1 cellular context compared by ENCODE assay signal in the genomic region with DNA sequence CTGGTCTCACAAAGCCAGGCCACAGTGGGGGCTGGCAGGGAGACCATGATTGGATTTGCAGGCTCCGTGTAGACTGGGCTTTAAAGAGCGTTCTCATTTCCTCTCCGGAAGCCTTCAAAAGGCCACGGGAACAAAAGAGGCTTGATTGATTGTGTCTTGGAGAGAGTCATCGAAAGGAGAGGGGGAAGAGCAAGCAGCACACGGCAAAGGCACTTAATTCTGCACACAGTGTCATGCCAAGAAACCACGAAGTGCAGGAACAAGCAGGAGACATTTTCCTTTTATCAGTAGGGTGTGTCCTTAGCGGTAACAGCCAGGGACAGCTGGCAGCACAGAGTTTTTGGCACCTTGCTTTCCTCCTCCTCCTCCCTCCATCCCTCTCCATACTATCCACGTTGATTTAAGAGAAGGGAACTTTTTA.
TF ChIP-seq lines count a peak whose summit lies in the region.

No MANE protein-coding gene starts in this region.

TF ChIP-seq in WTC11, 78 proteins besides CTCF, POLR2A, EP300 and RAD21 (continued from another document):
- no peak for TF ChIP-seq ZNF532 (CRISPR knock-in tag; IDR thresholded peaks at IDR 0.05; ENCODE audit: borderline replicate concordance)
- no peak for TF ChIP-seq ZSCAN18 (CRISPR knock-in tag; IDR thresholded peaks at IDR 0.05)
- TF ChIP-seq ZNF281 (CRISPR knock-in tag; IDR thresholded peaks at IDR 0.05), result no peak
- no peak for TF ChIP-seq ZNF263 (CRISPR knock-in tag; IDR thresholded peaks at IDR 0.05; ENCODE audit: low read depth)
- TF ChIP-seq SP1 (CRISPR knock-in tag; conservative IDR thresholded peaks at IDR 0.05), result no peak
- TF ChIP-seq ESRRA (CRISPR knock-in tag; IDR thresholded peaks at IDR 0.05; ENCODE audit: borderline replicate concordance), result no peak
- no peak for TF ChIP-seq USF2 (CRISPR knock-in tag; IDR thresholded peaks at IDR 0.05)
- TF ChIP-seq ZNF232 (CRISPR knock-in tag; IDR thresholded peaks at IDR 0.05), result no peak
- no peak for TF ChIP-seq AFF4 (CRISPR knock-in tag; IDR thresholded peaks at IDR 0.05; ENCODE audit: borderline replicate concordance)
- TF ChIP-seq ZNF423 (CRISPR knock-in tag; IDR thresholded peaks at IDR 0.05), result no peak
- TF ChIP-seq ZNF138 (CRISPR knock-in tag; conservative IDR thresholded peaks at IDR 0.05), result no peak
- no peak for TF ChIP-seq TEAD1 (CRISPR knock-in tag; IDR thresholded peaks at IDR 0.05)
- no peak for TF ChIP-seq TEAD4 (CRISPR knock-in tag; IDR thresholded peaks at IDR 0.05)
- TF ChIP-seq, protein P1, sequence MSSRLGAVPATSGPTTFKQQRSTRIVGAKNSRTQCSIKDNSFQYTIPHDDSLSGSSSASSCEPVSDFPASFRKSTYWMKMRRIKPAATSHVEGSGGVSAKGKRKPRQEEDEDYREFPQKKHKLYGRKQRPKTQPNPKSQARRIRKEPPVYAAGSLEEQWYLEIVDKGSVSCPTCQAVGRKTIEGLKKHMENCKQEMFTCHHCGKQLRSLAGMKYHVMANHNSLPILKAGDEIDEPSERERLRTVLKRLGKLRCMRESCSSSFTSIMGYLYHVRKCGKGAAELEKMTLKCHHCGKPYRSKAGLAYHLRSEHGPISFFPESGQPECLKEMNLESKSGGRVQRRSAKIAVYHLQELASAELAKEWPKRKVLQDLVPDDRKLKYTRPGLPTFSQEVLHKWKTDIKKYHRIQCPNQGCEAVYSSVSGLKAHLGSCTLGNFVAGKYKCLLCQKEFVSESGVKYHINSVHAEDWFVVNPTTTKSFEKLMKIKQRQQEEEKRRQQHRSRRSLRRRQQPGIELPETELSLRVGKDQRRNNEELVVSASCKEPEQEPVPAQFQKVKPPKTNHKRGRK (CRISPR knock-in tag; IDR thresholded peaks at IDR 0.05; ENCODE audit: borderline replicate concordance), result no peak
- TF ChIP-seq, protein P2, sequence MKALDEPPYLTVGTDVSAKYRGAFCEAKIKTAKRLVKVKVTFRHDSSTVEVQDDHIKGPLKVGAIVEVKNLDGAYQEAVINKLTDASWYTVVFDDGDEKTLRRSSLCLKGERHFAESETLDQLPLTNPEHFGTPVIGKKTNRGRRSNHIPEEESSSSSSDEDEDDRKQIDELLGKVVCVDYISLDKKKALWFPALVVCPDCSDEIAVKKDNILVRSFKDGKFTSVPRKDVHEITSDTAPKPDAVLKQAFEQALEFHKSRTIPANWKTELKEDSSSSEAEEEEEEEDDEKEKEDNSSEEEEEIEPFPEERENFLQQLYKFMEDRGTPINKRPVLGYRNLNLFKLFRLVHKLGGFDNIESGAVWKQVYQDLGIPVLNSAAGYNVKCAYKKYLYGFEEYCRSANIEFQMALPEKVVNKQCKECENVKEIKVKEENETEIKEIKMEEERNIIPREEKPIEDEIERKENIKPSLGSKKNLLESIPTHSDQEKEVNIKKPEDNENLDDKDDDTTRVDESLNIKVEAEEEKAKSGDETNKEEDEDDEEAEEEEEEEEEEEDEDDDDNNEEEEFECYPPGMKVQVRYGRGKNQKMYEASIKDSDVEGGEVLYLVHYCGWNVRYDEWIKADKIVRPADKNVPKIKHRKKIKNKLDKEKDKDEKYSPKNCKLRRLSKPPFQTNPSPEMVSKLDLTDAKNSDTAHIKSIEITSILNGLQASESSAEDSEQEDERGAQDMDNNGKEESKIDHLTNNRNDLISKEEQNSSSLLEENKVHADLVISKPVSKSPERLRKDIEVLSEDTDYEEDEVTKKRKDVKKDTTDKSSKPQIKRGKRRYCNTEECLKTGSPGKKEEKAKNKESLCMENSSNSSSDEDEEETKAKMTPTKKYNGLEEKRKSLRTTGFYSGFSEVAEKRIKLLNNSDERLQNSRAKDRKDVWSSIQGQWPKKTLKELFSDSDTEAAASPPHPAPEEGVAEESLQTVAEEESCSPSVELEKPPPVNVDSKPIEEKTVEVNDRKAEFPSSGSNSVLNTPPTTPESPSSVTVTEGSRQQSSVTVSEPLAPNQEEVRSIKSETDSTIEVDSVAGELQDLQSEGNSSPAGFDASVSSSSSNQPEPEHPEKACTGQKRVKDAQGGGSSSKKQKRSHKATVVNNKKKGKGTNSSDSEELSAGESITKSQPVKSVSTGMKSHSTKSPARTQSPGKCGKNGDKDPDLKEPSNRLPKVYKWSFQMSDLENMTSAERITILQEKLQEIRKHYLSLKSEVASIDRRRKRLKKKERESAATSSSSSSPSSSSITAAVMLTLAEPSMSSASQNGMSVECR (CRISPR knock-in tag; IDR thresholded peaks at IDR 0.05; ENCODE audit: borderline replicate concordance), result no peak
- TF ChIP-seq ZBTB43 (CRISPR knock-in tag; IDR thresholded peaks at IDR 0.05), result no peak
- TF ChIP-seq IRF2 (CRISPR knock-in tag; IDR thresholded peaks at IDR 0.05; ENCODE audit: borderline replicate concordance, low read depth), result no peak
- no peak for TF ChIP-seq HMGA2 (CRISPR knock-in tag; IDR thresholded peaks at IDR 0.05)
